1 cellular context compared by ENCODE assay signal in the genomic region with DNA sequence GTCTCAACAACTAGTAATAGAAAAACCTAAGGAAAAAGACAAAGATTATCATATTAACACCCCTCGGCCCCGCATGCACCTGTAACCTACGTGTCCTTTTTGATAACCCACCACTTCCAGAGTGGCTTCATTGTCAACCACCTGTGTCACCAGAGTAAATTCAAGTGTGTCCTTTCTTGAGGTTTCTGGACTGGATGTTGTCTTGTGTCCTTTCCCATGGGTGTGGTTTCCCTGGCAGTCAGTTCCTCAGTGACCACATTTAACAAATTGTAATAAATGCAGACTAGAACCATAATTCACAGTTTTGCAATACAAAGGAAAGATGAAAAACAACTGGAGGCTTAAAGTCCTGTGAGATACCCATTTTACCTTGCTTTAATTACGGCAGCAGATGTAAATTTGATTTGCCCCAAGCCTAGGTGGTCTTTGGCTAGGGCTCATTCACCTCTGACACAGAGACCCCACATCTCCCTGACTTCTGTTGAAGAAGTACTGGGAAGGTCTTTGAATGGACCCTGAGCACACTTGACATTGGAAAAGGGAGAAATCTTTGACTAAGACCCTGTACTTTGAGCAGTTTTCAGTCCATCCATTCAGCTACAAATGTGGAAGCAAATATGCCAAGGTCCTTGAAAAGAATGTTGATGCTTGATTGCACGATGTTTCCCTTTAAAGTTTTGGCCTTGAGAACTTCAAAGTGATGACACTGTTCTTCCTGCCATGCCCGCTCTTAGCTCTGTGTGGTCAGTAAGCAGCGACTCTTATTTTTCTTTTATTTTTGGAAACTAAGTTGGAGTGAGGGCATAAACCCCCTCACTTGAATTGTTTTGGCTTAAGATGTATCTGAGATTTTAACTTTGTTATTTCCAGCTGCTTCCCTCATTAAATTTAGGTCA.
TF ChIP-seq lines count a peak whose summit lies in the region.

No MANE protein-coding gene starts in this region.

TF ChIP-seq in HepG2, 621 proteins besides CTCF, POLR2A, EP300 and RAD21 (continued from another document and continues in another):
- TF ChIP-seq BCLAF1 (IDR thresholded peaks at IDR 0.05): no peak
- peak; percentile 79; the same call in 1 of the 2 replicates for TF ChIP-seq GATA4 (IDR thresholded peaks at IDR 0.05; ENCODE audit: borderline replicate concordance, low read depth)
- no peak for TF ChIP-seq ZNF235 (CRISPR knock-in tag; IDR thresholded peaks at IDR 0.05; ENCODE audit: borderline replicate concordance)
- TF ChIP-seq ZNF24 (IDR thresholded peaks at IDR 0.05): no peak
- TF ChIP-seq ZNF530 (CRISPR knock-in tag; IDR thresholded peaks at IDR 0.05; ENCODE audit: low read depth): no peak
- TF ChIP-seq AHDC1 (CRISPR knock-in tag; IDR thresholded peaks at IDR 0.05; ENCODE audit: borderline replicate concordance): peak; percentile 96
- TF ChIP-seq MXD1 (CRISPR knock-in tag; IDR thresholded peaks at IDR 0.05): no peak
- TF ChIP-seq SRY (CRISPR knock-in tag; IDR thresholded peaks at IDR 0.05): no peak
- no peak for TF ChIP-seq ZIK1 (CRISPR knock-in tag; IDR thresholded peaks at IDR 0.05; ENCODE audit: borderline replicate concordance, low read depth)
- TF ChIP-seq POGZ (CRISPR knock-in tag; IDR thresholded peaks at IDR 0.05): peak; percentile 79
- no peak for TF ChIP-seq HNRNPK (IDR thresholded peaks at IDR 0.05; ENCODE audit: low read depth, low read length, poor library complexity, severe bottlenecking)
- no peak for TF ChIP-seq ZNF205 (CRISPR knock-in tag; IDR thresholded peaks at IDR 0.05)
- no peak for TF ChIP-seq ZKSCAN1 (IDR thresholded peaks at IDR 0.05; ENCODE audit: low read length)
- TF ChIP-seq ATF1 (CRISPR knock-in tag; IDR thresholded peaks at IDR 0.05): peak; percentile 73; the same call in 1 of the 2 replicates
- TF ChIP-seq PREB (CRISPR knock-in tag; IDR thresholded peaks at IDR 0.05): no peak
- no peak for TF ChIP-seq ZNF577 (CRISPR knock-in tag; IDR thresholded peaks at IDR 0.05; ENCODE audit: borderline replicate concordance, low read depth)
- peak; percentile 91 for TF ChIP-seq IRF2 (CRISPR knock-in tag; IDR thresholded peaks at IDR 0.05)
- TF ChIP-seq ZNF33B (CRISPR knock-in tag; IDR thresholded peaks at IDR 0.05): no peak
- no peak for TF ChIP-seq AKAP8 (CRISPR knock-in tag; IDR thresholded peaks at IDR 0.05)
- TF ChIP-seq PCBP2 (optimal IDR thresholded peaks at IDR 0.05; ENCODE audit: low read depth, low read length, poor library complexity, severe bottlenecking): no peak
- peak; percentile 58; the same call in 1 of the 2 replicates for TF ChIP-seq ZFP36L1 (CRISPR knock-in tag; IDR thresholded peaks at IDR 0.05)
- TF ChIP-seq ZNF761 (CRISPR knock-in tag; conservative IDR thresholded peaks at IDR 0.05): no peak
- TF ChIP-seq, protein P1, sequence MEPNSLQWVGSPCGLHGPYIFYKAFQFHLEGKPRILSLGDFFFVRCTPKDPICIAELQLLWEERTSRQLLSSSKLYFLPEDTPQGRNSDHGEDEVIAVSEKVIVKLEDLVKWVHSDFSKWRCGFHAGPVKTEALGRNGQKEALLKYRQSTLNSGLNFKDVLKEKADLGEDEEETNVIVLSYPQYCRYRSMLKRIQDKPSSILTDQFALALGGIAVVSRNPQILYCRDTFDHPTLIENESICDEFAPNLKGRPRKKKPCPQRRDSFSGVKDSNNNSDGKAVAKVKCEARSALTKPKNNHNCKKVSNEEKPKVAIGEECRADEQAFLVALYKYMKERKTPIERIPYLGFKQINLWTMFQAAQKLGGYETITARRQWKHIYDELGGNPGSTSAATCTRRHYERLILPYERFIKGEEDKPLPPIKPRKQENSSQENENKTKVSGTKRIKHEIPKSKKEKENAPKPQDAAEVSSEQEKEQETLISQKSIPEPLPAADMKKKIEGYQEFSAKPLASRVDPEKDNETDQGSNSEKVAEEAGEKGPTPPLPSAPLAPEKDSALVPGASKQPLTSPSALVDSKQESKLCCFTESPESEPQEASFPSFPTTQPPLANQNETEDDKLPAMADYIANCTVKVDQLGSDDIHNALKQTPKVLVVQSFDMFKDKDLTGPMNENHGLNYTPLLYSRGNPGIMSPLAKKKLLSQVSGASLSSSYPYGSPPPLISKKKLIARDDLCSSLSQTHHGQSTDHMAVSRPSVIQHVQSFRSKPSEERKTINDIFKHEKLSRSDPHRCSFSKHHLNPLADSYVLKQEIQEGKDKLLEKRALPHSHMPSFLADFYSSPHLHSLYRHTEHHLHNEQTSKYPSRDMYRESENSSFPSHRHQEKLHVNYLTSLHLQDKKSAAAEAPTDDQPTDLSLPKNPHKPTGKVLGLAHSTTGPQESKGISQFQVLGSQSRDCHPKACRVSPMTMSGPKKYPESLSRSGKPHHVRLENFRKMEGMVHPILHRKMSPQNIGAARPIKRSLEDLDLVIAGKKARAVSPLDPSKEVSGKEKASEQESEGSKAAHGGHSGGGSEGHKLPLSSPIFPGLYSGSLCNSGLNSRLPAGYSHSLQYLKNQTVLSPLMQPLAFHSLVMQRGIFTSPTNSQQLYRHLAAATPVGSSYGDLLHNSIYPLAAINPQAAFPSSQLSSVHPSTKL (CRISPR knock-in tag; IDR thresholded peaks at IDR 0.05): peak; percentile 99
- TF ChIP-seq HOXA5 (CRISPR knock-in tag; IDR thresholded peaks at IDR 0.05): peak; percentile 96
- peak; percentile 98 for TF ChIP-seq ISL2 (CRISPR knock-in tag; IDR thresholded peaks at IDR 0.05)
- peak; percentile 51; the same call in 1 of the 2 replicates for TF ChIP-seq MLX (CRISPR knock-in tag; IDR thresholded peaks at IDR 0.05)
- TF ChIP-seq, protein P2, sequence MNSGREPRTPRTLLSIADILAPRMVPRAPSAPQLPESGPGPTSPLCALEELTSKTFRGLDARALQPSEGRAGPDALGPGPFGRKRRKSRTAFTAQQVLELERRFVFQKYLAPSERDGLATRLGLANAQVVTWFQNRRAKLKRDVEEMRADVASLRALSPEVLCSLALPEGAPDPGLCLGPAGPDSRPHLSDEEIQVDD (CRISPR knock-in tag; IDR thresholded peaks at IDR 0.05; ENCODE audit: borderline replicate concordance): no peak
- TF ChIP-seq TERF1 (CRISPR knock-in tag; IDR thresholded peaks at IDR 0.05): no peak
- TF ChIP-seq ATAD3A (CRISPR knock-in tag; IDR thresholded peaks at IDR 0.05): no peak
- no peak for TF ChIP-seq ZBTB46 (CRISPR knock-in tag; IDR thresholded peaks at IDR 0.05; ENCODE audit: borderline replicate concordance)
- TF ChIP-seq SETDB1 (CRISPR knock-in tag; IDR thresholded peaks at IDR 0.05; ENCODE audit: borderline replicate concordance): no peak
- TF ChIP-seq CBX2 (IDR thresholded peaks at IDR 0.05; ENCODE audit: low read depth, low read length): no peak; the same call in 1 of the 2 replicates
- TF ChIP-seq CBX2 (CRISPR knock-in tag; IDR thresholded peaks at IDR 0.05; ENCODE audit: low read depth): no peak
- TF ChIP-seq FOXJ3 (CRISPR knock-in tag; IDR thresholded peaks at IDR 0.05; ENCODE audit: borderline replicate concordance): peak; percentile 94; the same call in 1 of the 2 replicates
- TF ChIP-seq MAFG (CRISPR knock-in tag; IDR thresholded peaks at IDR 0.05): no peak
- TF ChIP-seq KLF16 (CRISPR knock-in tag; IDR thresholded peaks at IDR 0.05): peak in 1 of 2 experiments; percentile 49; a peak in 2 of 4 replicates
- TF ChIP-seq RORA (CRISPR knock-in tag; IDR thresholded peaks at IDR 0.05): no peak
- TF ChIP-seq HNRNPH1 (optimal IDR thresholded peaks at IDR 0.05; ENCODE audit: low read depth, low read length): no peak
